Comparison of ENCODE assay signal across 14 cellular contexts in genomic region chr4:61520688-61521160, GRCh38.
DNase-seq lines count a peak whose midpoint lies in the region; ATAC-seq lines count a peak whose summit lies in the region.
"Had no signal": no experiment of that assay in that cellular context is flagged by ENCODE, and none has a peak within 500 bp of the region (broad histone marks: within the 10 kb centered on the region; RNA-seq: fewer than 3 reads in every experiment).

No MANE protein-coding gene starts in this region.

- H3K9me3 Mint-ChIP-seq in naive thymus-derived CD8-positive, alpha-beta T cell = peaks cover 2 to 31% (median 9%) of the 10 kb centered on the region in 9 donors

- no peaks in the 10 kb centered on the region for H3K4me1 Mint-ChIP-seq in naive thymus-derived CD8-positive, alpha-beta T cell
- H3K4me1 Mint-ChIP-seq: activated naive CD4-positive, alpha-beta T cell treated with anti-CD3 and anti-CD28 coated beads, Interleukin-2, amount 50 U/mL, for 24 hours had no signal

- no peak overlapping the region for H3K27ac Mint-ChIP-seq in naive thymus-derived CD8-positive, alpha-beta T cell
- H3K27ac Mint-ChIP-seq: activated naive CD4-positive, alpha-beta T cell treated with anti-CD3 and anti-CD28 coated beads, Interleukin-2, amount 50 U/mL, for 24 hours; dendritic cell treated with granulocyte-macrophage colony-stimulating factor and Interleukin-4, amounts not matched to agents 40 ng/mL and 50 ng/mL, for 4 days had no signal

- DNase-seq in NCI-H2029 (lab: John Stamatoyannopoulos, UW) (peak; percentile 3), NCI-H2029 treated with DMSO at 0.1 percent for 48 hours (lab: John Stamatoyannopoulos, UW) (no peak), NCI-H2171 (lab: John Stamatoyannopoulos, UW) (peak; percentile 17), renal cortical epithelial cell (ENCODE audit: low read depth) (peak; percentile 27)
- DNase-seq in activated T-cell treated with anti-CD3 and anti-CD28 coated beads, Interleukin-2, amount 50 U/mL, for 48 hours = no peak
- DNase-seq in naive thymus-derived CD8-positive, alpha-beta T cell = no peak
- no peak for DNase-seq in activated CD4-positive, alpha-beta T cell treated with anti-CD3 and anti-CD28 coated beads, Interleukin-2, amount 50 U/mL, for 4 hours
- DNase-seq: KG1; left cardiac atrium; NCI-H446 treated with DMSO at 0.1 percent for 48 hours; stimulated activated CD4-positive, alpha-beta T cell treated with anti-CD3 and anti-CD28 coated beads, Interleukin-15, amount 100 ng/mL, for 24 hours had no signal

- no peaks in the 10 kb centered on the region for H3K36me3 Mint-ChIP-seq in naive thymus-derived CD8-positive, alpha-beta T cell
- H3K36me3 Mint-ChIP-seq: activated naive CD4-positive, alpha-beta T cell treated with anti-CD3 and anti-CD28 coated beads, Interleukin-2, amount 50 U/mL, for 24 hours had no signal

- H3K4me3 Mint-ChIP-seq in naive thymus-derived CD8-positive, alpha-beta T cell = no peak overlapping the region
- H3K4me3 Mint-ChIP-seq: activated naive CD4-positive, alpha-beta T cell treated with anti-CD3 and anti-CD28 coated beads, Interleukin-2, amount 50 U/mL, for 24 hours; dendritic cell treated with granulocyte-macrophage colony-stimulating factor and Interleukin-4, amounts not matched to agents 40 ng/mL and 50 ng/mL, for 4 days had no signal

- no peaks in the 10 kb centered on the region for H3K27me3 Mint-ChIP-seq in naive thymus-derived CD8-positive, alpha-beta T cell
- H3K27me3 Mint-ChIP-seq: activated naive CD4-positive, alpha-beta T cell treated with anti-CD3 and anti-CD28 coated beads, Interleukin-2, amount 50 U/mL, for 24 hours had no signal

- POLR2A ChIA-PET in naive thymus-derived CD8-positive, alpha-beta T cell (lab: Charles Lee) = no interaction called here

- peak; percentile 81 for ATAC-seq in esophagus mucosa
- no peak for ATAC-seq in naive thymus-derived CD8-positive, alpha-beta T cell
- ATAC-seq: left cardiac atrium had no signal

Comparison
In these comparisons a context has a peak if more than half of its experiments do, and no peak if none do; other contexts are left out.
1. DNase-seq: peak in NCI-H2029 (single experiment), NCI-H2171 (single experiment) and renal cortical epithelial cell (single experiment); none in NCI-H2029 treated with DMSO at 0.1 percent for 48 hours (single experiment), activated T-cell treated with anti-CD3 and anti-CD28 coated beads, Interleukin-2, amount 50 U/mL, for 48 hours (0 of 2), naive thymus-derived CD8-positive, alpha-beta T cell (0 of 10) and activated CD4-positive, alpha-beta T cell treated with anti-CD3 and anti-CD28 coated beads, Interleukin-2, amount 50 U/mL, for 4 hours (0 of 2).